Comparison of ENCODE assay signal across 1 cellular context in genomic region chr2:264493-265468, GRCh38.
TF ChIP-seq lines count a peak whose summit lies in the region.

Gene ACP1 (plus strand): TSS chr2:264947. CDS start chr2:264965, 18 bp downstream.

TF ChIP-seq in HepG2, 621 proteins besides CTCF, POLR2A, EP300 and RAD21 (continued from another document and continues in another):
- peak; percentile 0; the same call in 1 of the 2 replicates for TF ChIP-seq FOXP4 (CRISPR knock-in tag; IDR thresholded peaks at IDR 0.05)
- no peak; the same call in 1 of the 2 replicates for TF ChIP-seq ZNF674 (CRISPR knock-in tag; IDR thresholded peaks at IDR 0.05; ENCODE audit: low read depth)
- TF ChIP-seq PRPF4 (IDR thresholded peaks at IDR 0.05; ENCODE audit: low read depth, low read length, poor library complexity, severe bottlenecking): no peak
- TF ChIP-seq SP2 (CRISPR knock-in tag; IDR thresholded peaks at IDR 0.05): peak; percentile 14; the same call in 1 of the 2 replicates
- no peak for TF ChIP-seq SMARCC2 (IDR thresholded peaks at IDR 0.05)
- TF ChIP-seq AHR (CRISPR knock-in tag; IDR thresholded peaks at IDR 0.05): 0 out of 2 replicates have a peak, but pooled peaks have one; percentile 41
- peak; percentile 50; the same call in 1 of the 2 replicates for TF ChIP-seq MAZ (IDR thresholded peaks at IDR 0.05; ENCODE audit: borderline replicate concordance, low read depth, low read length)
- peak; percentile 85 for TF ChIP-seq MAZ (CRISPR knock-in tag; IDR thresholded peaks at IDR 0.05; ENCODE audit: low read depth)
- TF ChIP-seq, protein P1, sequence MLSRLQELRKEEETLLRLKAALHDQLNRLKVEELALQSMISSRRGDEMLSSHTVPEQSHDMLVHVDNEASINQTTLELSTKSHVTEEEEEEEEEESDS (CRISPR knock-in tag; IDR thresholded peaks at IDR 0.05; ENCODE audit: borderline replicate concordance): no peak
- no peak; the same call in 1 of the 2 replicates for TF ChIP-seq ARNTL (CRISPR knock-in tag; IDR thresholded peaks at IDR 0.05)
- peak; percentile 87; the same call in 1 of the 2 replicates for TF ChIP-seq POGZ (CRISPR knock-in tag; IDR thresholded peaks at IDR 0.05)
- no peak for TF ChIP-seq TRIM22 (IDR thresholded peaks at IDR 0.05)
- TF ChIP-seq, protein P2, sequence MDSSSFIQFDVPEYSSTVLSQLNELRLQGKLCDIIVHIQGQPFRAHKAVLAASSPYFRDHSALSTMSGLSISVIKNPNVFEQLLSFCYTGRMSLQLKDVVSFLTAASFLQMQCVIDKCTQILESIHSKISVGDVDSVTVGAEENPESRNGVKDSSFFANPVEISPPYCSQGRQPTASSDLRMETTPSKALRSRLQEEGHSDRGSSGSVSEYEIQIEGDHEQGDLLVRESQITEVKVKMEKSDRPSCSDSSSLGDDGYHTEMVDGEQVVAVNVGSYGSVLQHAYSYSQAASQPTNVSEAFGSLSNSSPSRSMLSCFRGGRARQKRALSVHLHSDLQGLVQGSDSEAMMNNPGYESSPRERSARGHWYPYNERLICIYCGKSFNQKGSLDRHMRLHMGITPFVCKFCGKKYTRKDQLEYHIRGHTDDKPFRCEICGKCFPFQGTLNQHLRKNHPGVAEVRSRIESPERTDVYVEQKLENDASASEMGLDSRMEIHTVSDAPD (CRISPR knock-in tag; IDR thresholded peaks at IDR 0.05): 0 out of 2 replicates have a peak, but pooled peaks have one; percentile 0
- TF ChIP-seq HINFP (CRISPR knock-in tag; IDR thresholded peaks at IDR 0.05; ENCODE audit: low read depth): peak; percentile 85; the same call in 1 of the 2 replicates
- TF ChIP-seq, protein P3, sequence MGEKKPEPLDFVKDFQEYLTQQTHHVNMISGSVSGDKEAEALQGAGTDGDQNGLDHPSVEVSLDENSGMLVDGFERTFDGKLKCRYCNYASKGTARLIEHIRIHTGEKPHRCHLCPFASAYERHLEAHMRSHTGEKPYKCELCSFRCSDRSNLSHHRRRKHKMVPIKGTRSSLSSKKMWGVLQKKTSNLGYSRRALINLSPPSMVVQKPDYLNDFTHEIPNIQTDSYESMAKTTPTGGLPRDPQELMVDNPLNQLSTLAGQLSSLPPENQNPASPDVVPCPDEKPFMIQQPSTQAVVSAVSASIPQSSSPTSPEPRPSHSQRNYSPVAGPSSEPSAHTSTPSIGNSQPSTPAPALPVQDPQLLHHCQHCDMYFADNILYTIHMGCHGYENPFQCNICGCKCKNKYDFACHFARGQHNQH (CRISPR knock-in tag; IDR thresholded peaks at IDR 0.05): 0 out of 2 replicates have a peak, but pooled peaks have one; percentile 37
- peak; percentile 70 for TF ChIP-seq RBM39 (IDR thresholded peaks at IDR 0.05; ENCODE audit: low read depth, low read length, poor library complexity, severe bottlenecking)
- TF ChIP-seq ZNF788 (CRISPR knock-in tag; IDR thresholded peaks at IDR 0.05; ENCODE audit: borderline replicate concordance): peak; percentile 79; the same call in 1 of the 2 replicates
- TF ChIP-seq ZNF670 (CRISPR knock-in tag; IDR thresholded peaks at IDR 0.05; ENCODE audit: borderline replicate concordance): no peak; the same call in 1 of the 2 replicates
- TF ChIP-seq NR1H2 (CRISPR knock-in tag; IDR thresholded peaks at IDR 0.05; ENCODE audit: borderline replicate concordance, low read depth): no peak
- no peak for TF ChIP-seq TCF12 (IDR thresholded peaks at IDR 0.05)
- 0 out of 2 replicates have a peak, but pooled peaks have one; percentile 71 for TF ChIP-seq TCF12 (CRISPR knock-in tag; IDR thresholded peaks at IDR 0.05)
- 0 out of 2 replicates have a peak, but pooled peaks have one; percentile 37 for TF ChIP-seq ZNF230 (CRISPR knock-in tag; IDR thresholded peaks at IDR 0.05)
- no peak for TF ChIP-seq PBX3 (CRISPR knock-in tag; IDR thresholded peaks at IDR 0.05; ENCODE audit: borderline replicate concordance)
- no peak for TF ChIP-seq NFIB (CRISPR knock-in tag; IDR thresholded peaks at IDR 0.05; ENCODE audit: borderline replicate concordance)
- TF ChIP-seq ZBTB1 (CRISPR knock-in tag; IDR thresholded peaks at IDR 0.05; ENCODE audit: borderline replicate concordance): no peak
- no peak for TF ChIP-seq NFE2L1 (CRISPR knock-in tag; IDR thresholded peaks at IDR 0.05; ENCODE audit: borderline replicate concordance)
- TF ChIP-seq CENPX (CRISPR knock-in tag; IDR thresholded peaks at IDR 0.05): no peak
- peak; percentile 92 for TF ChIP-seq ZBTB38 (CRISPR knock-in tag; IDR thresholded peaks at IDR 0.05)
- peak; percentile 96 for TF ChIP-seq ZNF333 (CRISPR knock-in tag; IDR thresholded peaks at IDR 0.05; ENCODE audit: borderline replicate concordance)
- no peak; the same call in 1 of the 2 replicates for TF ChIP-seq CENPT (CRISPR knock-in tag; IDR thresholded peaks at IDR 0.05; ENCODE audit: low read depth)
- TF ChIP-seq ZNF564 (CRISPR knock-in tag; IDR thresholded peaks at IDR 0.05): no peak
- peak; percentile 90 for TF ChIP-seq ARNT2 (CRISPR knock-in tag; IDR thresholded peaks at IDR 0.05; ENCODE audit: low read depth)
- TF ChIP-seq FOSL2 (CRISPR knock-in tag; IDR thresholded peaks at IDR 0.05): no peak; the same call in none of the 2 replicates
- no peak for TF ChIP-seq ZFP82 (CRISPR knock-in tag; IDR thresholded peaks at IDR 0.05; ENCODE audit: borderline replicate concordance)
- TF ChIP-seq PLRG1 (conservative IDR thresholded peaks at IDR 0.05): no peak
- TF ChIP-seq TOPORS (CRISPR knock-in tag; IDR thresholded peaks at IDR 0.05): peak; percentile 70
- TF ChIP-seq ZNF740 (CRISPR knock-in tag; IDR thresholded peaks at IDR 0.05): no peak
- peak; percentile 35; the same call in 1 of the 2 replicates for TF ChIP-seq ZNF782 (CRISPR knock-in tag; IDR thresholded peaks at IDR 0.05; ENCODE audit: borderline replicate concordance)
- peak; percentile 86 for TF ChIP-seq HDAC1 (CRISPR knock-in tag; IDR thresholded peaks at IDR 0.05)
- peak; percentile 97 for TF ChIP-seq ASH2L (IDR thresholded peaks at IDR 0.05; ENCODE audit: insufficient read length, low read depth, low read length)
- TF ChIP-seq ZNF496 (CRISPR knock-in tag; IDR thresholded peaks at IDR 0.05; ENCODE audit: insufficient replicate concordance): no peak
- no peak; the same call in 1 of the 2 replicates for TF ChIP-seq NFATC3 (CRISPR knock-in tag; IDR thresholded peaks at IDR 0.05)
- TF ChIP-seq ZNF850 (CRISPR knock-in tag; conservative IDR thresholded peaks at IDR 0.05): no peak
- TF ChIP-seq MIER3 (CRISPR knock-in tag; IDR thresholded peaks at IDR 0.05; ENCODE audit: borderline replicate concordance): no peak
- peak; percentile 64; the same call in 1 of the 2 replicates for TF ChIP-seq ZNF839 (CRISPR knock-in tag; IDR thresholded peaks at IDR 0.05; ENCODE audit: borderline replicate concordance)
- peak; percentile 55; the same call in 1 of the 2 replicates for TF ChIP-seq ZNF580 (CRISPR knock-in tag; IDR thresholded peaks at IDR 0.05; ENCODE audit: borderline replicate concordance, low read depth)
- peak; percentile 89 for TF ChIP-seq DMAP1 (CRISPR knock-in tag; IDR thresholded peaks at IDR 0.05)
- TF ChIP-seq YY1 (IDR thresholded peaks at IDR 0.05; ENCODE audit: insufficient read depth, insufficient replicate concordance, low read depth, low read length): peak; percentile 98
- 0 out of 2 replicates have a peak, but pooled peaks have one; percentile 8 for TF ChIP-seq MTA1 (CRISPR knock-in tag; IDR thresholded peaks at IDR 0.05; ENCODE audit: borderline replicate concordance)
- TF ChIP-seq REPIN1 (CRISPR knock-in tag; IDR thresholded peaks at IDR 0.05; ENCODE audit: borderline replicate concordance, low read depth): no peak; the same call in none of the 2 replicates
- no peak for TF ChIP-seq ZNF337 (CRISPR knock-in tag; IDR thresholded peaks at IDR 0.05; ENCODE audit: borderline replicate concordance, low read depth)
- TF ChIP-seq SPEN (CRISPR knock-in tag; IDR thresholded peaks at IDR 0.05; ENCODE audit: low read depth): peak; percentile 94
- no peak for TF ChIP-seq TRIM24 (CRISPR knock-in tag; IDR thresholded peaks at IDR 0.05)
- no peak for TF ChIP-seq DPF2 (CRISPR knock-in tag; IDR thresholded peaks at IDR 0.05; ENCODE audit: borderline replicate concordance, low read depth)
- TF ChIP-seq, protein P4, sequence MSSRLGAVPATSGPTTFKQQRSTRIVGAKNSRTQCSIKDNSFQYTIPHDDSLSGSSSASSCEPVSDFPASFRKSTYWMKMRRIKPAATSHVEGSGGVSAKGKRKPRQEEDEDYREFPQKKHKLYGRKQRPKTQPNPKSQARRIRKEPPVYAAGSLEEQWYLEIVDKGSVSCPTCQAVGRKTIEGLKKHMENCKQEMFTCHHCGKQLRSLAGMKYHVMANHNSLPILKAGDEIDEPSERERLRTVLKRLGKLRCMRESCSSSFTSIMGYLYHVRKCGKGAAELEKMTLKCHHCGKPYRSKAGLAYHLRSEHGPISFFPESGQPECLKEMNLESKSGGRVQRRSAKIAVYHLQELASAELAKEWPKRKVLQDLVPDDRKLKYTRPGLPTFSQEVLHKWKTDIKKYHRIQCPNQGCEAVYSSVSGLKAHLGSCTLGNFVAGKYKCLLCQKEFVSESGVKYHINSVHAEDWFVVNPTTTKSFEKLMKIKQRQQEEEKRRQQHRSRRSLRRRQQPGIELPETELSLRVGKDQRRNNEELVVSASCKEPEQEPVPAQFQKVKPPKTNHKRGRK (CRISPR knock-in tag; IDR thresholded peaks at IDR 0.05): no peak
- no peak for TF ChIP-seq SSRP1 (CRISPR knock-in tag; IDR thresholded peaks at IDR 0.05)
- TF ChIP-seq ZBTB7A (CRISPR knock-in tag; IDR thresholded peaks at IDR 0.05): no peak; the same call in none of the 2 replicates
- TF ChIP-seq AGO2 (optimal IDR thresholded peaks at IDR 0.05; ENCODE audit: low read depth, low read length): peak; percentile 75
- no peak for TF ChIP-seq ZNF672 (CRISPR knock-in tag; IDR thresholded peaks at IDR 0.05)
- TF ChIP-seq ZKSCAN8 (CRISPR knock-in tag; IDR thresholded peaks at IDR 0.05; ENCODE audit: borderline replicate concordance): no peak; the same call in 1 of the 2 replicates
- TF ChIP-seq, protein P5, sequence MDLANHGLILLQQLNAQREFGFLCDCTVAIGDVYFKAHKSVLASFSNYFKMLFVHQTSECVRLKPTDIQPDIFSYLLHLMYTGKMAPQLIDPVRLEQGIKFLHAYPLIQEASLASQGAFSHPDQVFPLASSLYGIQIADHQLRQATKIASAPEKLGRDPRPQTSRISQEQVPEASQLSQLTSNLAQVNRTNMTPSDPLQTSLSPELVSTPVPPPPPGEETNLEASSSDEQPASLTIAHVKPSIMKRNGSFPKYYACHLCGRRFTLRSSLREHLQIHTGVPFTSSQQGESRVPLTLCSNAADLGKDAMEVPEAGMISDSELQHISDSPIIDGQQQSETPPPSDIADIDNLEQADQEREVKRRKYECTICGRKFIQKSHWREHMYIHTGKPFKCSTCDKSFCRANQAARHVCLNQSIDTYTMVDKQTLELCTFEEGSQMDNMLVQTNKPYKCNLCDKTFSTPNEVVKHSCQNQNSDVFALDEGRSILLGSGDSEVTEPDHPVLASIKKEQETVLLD (CRISPR knock-in tag; IDR thresholded peaks at IDR 0.05; ENCODE audit: low read depth): no peak
- no peak for TF ChIP-seq ZNF282 (IDR thresholded peaks at IDR 0.05; ENCODE audit: partially characterized antibody)
